ENCODE assay signal across 19 cellular contexts in genomic region chr6:39018103-39018502, GRCh38. TPM values are rescaled to one million over a fixed set of nuclear protein-coding genes. Genes with fewer than 3 reads are reported as not detected.
"Had no signal": no experiment of that assay in that cellular context is flagged by ENCODE, and none has a peak within 500 bp of the region (broad histone marks: within the 10 kb centered on the region; RNA-seq: fewer than 3 reads in every experiment).

No MANE protein-coding gene starts in this region.

- H3K9me3 ChIP-seq: sigmoid colon, spleen had no signal

- H3K4me1 ChIP-seq: sigmoid colon, spleen had no signal

- DNase-seq: activated CD4-positive, alpha-beta T cell treated with anti-CD3 and anti-CD28 coated beads for 36 hours; activated CD4-positive, alpha-beta T cell treated with anti-CD3 and anti-CD28 coated beads, Interleukin-2, amount 50 U/mL, for 48 hours; activated gamma-delta T cell treated with Interleukin-2 at 50 U/mL for 16 hours; dorsolateral prefrontal cortex; head of caudate nucleus; immature natural killer cell; kidney glomerular epithelial cell; naive thymus-derived CD8-positive, alpha-beta T cell; sigmoid colon; spleen; stimulated activated CD4-positive, alpha-beta T cell treated with anti-CD3 and anti-CD28 coated beads, Interleukin-4, amount 100 ng/mL, for 4 hours had no signal

- ATAC-seq: activated CD4-positive, alpha-beta T cell treated with anti-CD3 and anti-CD28 coated beads for 36 hours; naive thymus-derived CD8-positive, alpha-beta T cell; stimulated activated memory B cell treated with anti-CD40 and anti-IgM and Interleukin-4, amounts not matched to agents 10 μg/mL and 1 μg/mL and 100 μg/mL, for 72 hours; WTC11 had no signal

- H3K36me3 ChIP-seq: cardiac muscle cell, sigmoid colon, spleen had no signal

- FAIRE-seq: frontal cortex had no signal

- H3K27me3 ChIP-seq: sigmoid colon had no signal

- H3K27ac ChIP-seq: cardiac muscle cell, dorsolateral prefrontal cortex, sigmoid colon, spleen had no signal

- H3K4me3 ChIP-seq: cardiac muscle cell, dorsolateral prefrontal cortex, sigmoid colon, spleen had no signal

RNA-seq across cellular contexts. Expression of gene GLP1R, which starts 30.5 kb away (rescaled TPM):
- total RNA-seq: epithelial cell of proximal tubule; mesenteric fat pad; naive thymus-derived CD8-positive, alpha-beta T cell; osteocyte; pulmonary artery endothelial cell had no signal
- polyA plus RNA-seq: naive thymus-derived CD8-positive, alpha-beta T cell; spleen had no signal
